13 cellular contexts compared by ENCODE assay signal in the genomic region with DNA sequence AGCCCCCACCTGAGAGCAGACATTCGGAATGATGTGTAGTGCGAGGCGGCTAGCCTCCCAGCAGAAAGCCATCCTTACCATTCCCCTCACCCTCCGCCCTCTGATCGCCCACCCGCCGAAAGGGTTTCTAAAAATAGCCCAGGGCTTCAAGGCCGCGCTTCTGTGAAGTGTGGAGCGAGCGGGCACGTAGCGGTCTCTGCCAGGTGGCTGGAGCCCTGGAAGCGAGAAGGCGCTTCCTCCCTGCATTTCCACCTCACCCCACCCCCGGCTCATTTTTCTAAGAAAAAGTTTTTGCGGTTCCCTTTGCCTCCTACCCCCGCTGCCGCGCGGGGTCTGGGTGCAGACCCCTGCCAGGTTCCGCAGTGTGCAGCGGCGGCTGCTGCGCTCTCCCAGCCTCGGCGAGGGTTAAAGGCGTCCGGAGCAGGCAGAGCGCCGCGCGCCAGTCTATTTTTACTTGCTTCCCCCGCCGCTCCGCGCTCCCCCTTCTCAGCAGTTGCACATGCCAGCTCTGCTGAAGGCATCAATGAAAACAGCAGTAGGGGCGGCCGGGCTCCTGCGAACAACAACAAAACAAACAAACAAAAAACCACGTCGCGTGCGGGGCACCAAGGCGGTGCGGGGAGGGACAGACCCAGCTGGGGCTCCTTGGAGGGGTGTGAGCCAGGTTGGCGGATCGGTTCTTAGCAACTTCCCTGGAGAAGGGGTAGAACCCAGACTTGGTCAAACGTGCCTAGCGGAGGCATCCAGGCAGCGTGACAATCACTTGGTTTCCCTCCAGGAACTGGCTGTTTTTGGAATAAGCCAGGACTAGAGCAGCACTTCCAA. TPM values are rescaled to one million over a fixed set of nuclear protein-coding genes. Genes with fewer than 3 reads are reported as not detected.
DNase-seq lines count a peak whose midpoint lies in the region; ATAC-seq lines count a peak whose summit lies in the region.
"Had no signal": no experiment of that assay in that cellular context is flagged by ENCODE, and none has a peak within 500 bp of the region (broad histone marks: within the 10 kb centered on the region; RNA-seq: fewer than 3 reads in every experiment).

No MANE protein-coding gene starts in this region.

- peaks cover 51 to 79% (median 74%) of the 10 kb centered on the region in 3 donors for H3K27me3 Mint-ChIP-seq in naive B cell

- peaks cover 0 to 8% of the 10 kb centered on the region in 2 donors for H3K36me3 Mint-ChIP-seq in naive B cell

- H3K27ac ChIP-seq in cingulate gyrus (ENCODE audit: low read depth, low read length), result peak overlapping the region; percentile 1
- H3K27ac ChIP-seq: body of pancreas, thyroid gland had no signal

- peak overlapping the region in 1 of 6 donors; percentile 62 for H3K27ac Mint-ChIP-seq in naive B cell
- H3K27ac Mint-ChIP-seq: CD4-positive, alpha-beta memory T cell had no signal

- ATAC-seq in naive B cell (ENCODE audit: low read depth in 2 of 2), result no peak
- ATAC-seq in HG03108 (IDR thresholded peaks at IDR 0.05; ENCODE audit: unreplicated experiment), result no peak
- no peak for ATAC-seq in HG03097 (IDR thresholded peaks at IDR 0.05; ENCODE audit: low FRiP score, unreplicated experiment)
- ATAC-seq: body of pancreas had no signal

- H3K9me3 Mint-ChIP-seq in naive B cell, result peaks cover 0 to 8% (median 3%) of the 10 kb centered on the region in 7 donors

- peaks cover 4 to 16% (median 6%) of the 10 kb centered on the region in 3 donors for H3K4me1 Mint-ChIP-seq in naive B cell

- DNase-seq in COLO668 (lab: John Stamatoyannopoulos, UW; ENCODE audit: unreplicated experiment) (peak; percentile 46), NCI-H146 (lab: John Stamatoyannopoulos, UW) (peak; percentile 54), naive B cell (no peak), HPDE6-E6E7 (ENCODE audit: extremely low spot score) (no peak)
- no peak for DNase-seq in stimulated activated CD4-positive, alpha-beta T cell treated with anti-CD3 and anti-CD28 coated beads, Interleukin-4, amount 100 ng/mL, for 24 hours
- DNase-seq: CD4-positive, alpha-beta memory T cell; MG63; stimulated activated CD4-positive, alpha-beta T cell treated with anti-CD3 and anti-CD28 coated beads, Interleukin-1b, Interleukin-23, amount 100 ng/mL, for 48 hours had no signal

- peak overlapping the region in 6 of 8 donors; percentile 19 to 82 (median 48) for H3K4me3 Mint-ChIP-seq in naive B cell

RNA-seq across cellular contexts. Expression of a gene that starts 2.4 kb away (rescaled TPM):
- polyA plus RNA-seq in naive B cell (ENCODE audit: low read depth in 6 of 6), result under 1 TPM in 1 of 6 donors, not detected in 5; 0.19 TPM
- polyA plus RNA-seq: CD4-positive, alpha-beta memory T cell had no signal

Comparison
In these comparisons a context has a peak if more than half of its experiments do, and no peak if none do; other contexts are left out.
1. DNase-seq: peak in COLO668 (single experiment) and NCI-H146 (single experiment); none in naive B cell (single experiment), HPDE6-E6E7 (single experiment) and stimulated activated CD4-positive, alpha-beta T cell treated with anti-CD3 and anti-CD28 coated beads, Interleukin-4, amount 100 ng/mL, for 24 hours (single experiment).